Comparison of ENCODE assay signal across 3 cellular contexts in the genomic region with DNA sequence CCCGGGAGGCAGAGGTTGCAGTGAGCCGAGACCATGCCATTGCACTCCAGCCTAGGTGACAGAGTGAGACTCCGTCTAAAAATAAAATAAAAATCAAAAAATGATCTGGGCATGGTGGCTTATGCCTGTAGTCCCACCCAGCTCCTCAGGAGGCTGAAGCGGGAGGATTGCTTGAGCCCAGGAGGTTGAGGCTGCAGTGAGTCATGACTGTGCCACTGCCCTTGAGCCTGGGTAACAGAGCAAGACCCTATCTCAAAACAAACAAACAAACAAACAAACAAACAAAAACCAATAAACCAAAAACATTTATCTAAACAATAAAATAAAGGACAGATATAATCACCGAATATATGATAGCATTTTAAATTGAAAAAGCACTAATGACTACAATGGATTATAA. TPM values are rescaled to one million over a fixed set of nuclear protein-coding genes. Genes with fewer than 3 reads are reported as not detected.
"Had no signal": no experiment of that assay in that cellular context is flagged by ENCODE, and none has a peak within 500 bp of the region (broad histone marks: within the 10 kb centered on the region; RNA-seq: fewer than 3 reads in every experiment).

No MANE protein-coding gene starts in this region.

RNA-seq across cellular contexts. Expression of gene BEST1, which starts 3.5 kb away (rescaled TPM):
- total RNA-seq: HT1080 had no signal

RNA-seq across cellular contexts. Expression of gene RAB3IL1, which starts 36.3 kb away (rescaled TPM):
- total RNA-seq: OCI-LY7 had no signal
- polyA plus RNA-seq: IgD-negative memory B cell had no signal
